In the genomic region with DNA sequence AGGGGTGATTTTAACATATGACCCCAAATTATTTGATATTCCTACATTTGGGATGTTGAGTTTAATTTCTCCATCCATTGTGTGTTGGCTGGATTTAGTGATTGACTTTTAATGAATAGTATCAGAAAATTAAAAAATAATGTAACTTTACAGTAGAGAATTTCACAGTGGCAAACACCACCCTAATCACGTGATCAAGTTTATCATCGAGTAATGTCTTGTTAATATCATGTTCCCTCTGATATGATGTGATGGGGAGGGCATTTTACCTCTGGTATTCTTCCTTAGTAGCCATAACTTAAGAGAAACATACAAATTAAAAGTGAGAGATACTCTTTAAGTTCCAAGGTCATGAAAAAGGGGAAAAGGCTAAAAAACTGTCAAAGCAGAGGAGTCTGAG, we compare ENCODE assay signal across 8 cellular contexts.
"Had no signal": no experiment of that assay in that cellular context is flagged by ENCODE, and none has a peak within 500 bp of the region (broad histone marks: within the 10 kb centered on the region; RNA-seq: fewer than 3 reads in every experiment).

No MANE protein-coding gene starts in this region.

- FAIRE-seq: HTR-8/SVneo had no signal

- H3K4me2 ChIP-seq: KMS-11 had no signal

- H3K27ac ChIP-seq: HL-60, KMS-11 had no signal

- H3K9ac ChIP-seq: KMS-11 had no signal

- DNase-seq: IMR-90, Karpas-422, Kasumi-1, KBM-7, KG1 had no signal
